Comparison of ENCODE assay signal across 17 cellular contexts in genomic region chr7:235576-236395, GRCh38. TPM values are rescaled to one million over a fixed set of nuclear protein-coding genes. Genes with fewer than 3 reads are reported as not detected.
DNase-seq lines count a peak whose midpoint lies in the region; TF ChIP-seq lines count a peak whose summit lies in the region.
"Had no signal": no experiment of that assay in that cellular context is flagged by ENCODE, and none has a peak within 500 bp of the region (broad histone marks: within the 10 kb centered on the region; RNA-seq: fewer than 3 reads in every experiment).

No MANE protein-coding gene starts in this region.

- no peak overlapping the region for H3K4me3 ChIP-seq in mammary epithelial cell (replicated peaks in 1 of 3; ENCODE audit: insufficient read depth in 1 of 3, low read depth in 2 of 3, low read length in 3 of 3)
- no peak overlapping the region for H3K4me3 ChIP-seq in hepatocyte
- no peak overlapping the region for H3K4me3 ChIP-seq in vagina
- H3K4me3 ChIP-seq: GM23338, SJCRH30 had no signal

- no TSS peak for BruUV-seq in mammary epithelial cell (replicated peaks; lab: Mats Ljungman, UMichigan)

- H3K36me3 Mint-ChIP-seq in progenitor cell of endocrine pancreas (ENCODE audit: insufficient read depth): peaks cover 2% of the 10 kb centered on the region

- no peak overlapping the region for H3K4me3 Mint-ChIP-seq in progenitor cell of endocrine pancreas (ENCODE audit: low read depth)
- H3K4me3 Mint-ChIP-seq: central memory CD8-positive, alpha-beta T cell; GM23338 had no signal

- H3K36me3 ChIP-seq in mammary epithelial cell (ENCODE audit: insufficient read depth, low read length) (no peaks in the 10 kb centered on the region), hepatocyte (replicated peaks; ENCODE audit: insufficient read depth, low read depth) (no peaks in the 10 kb centered on the region), vagina (no peaks in the 10 kb centered on the region)
- H3K36me3 ChIP-seq: SJCRH30 had no signal

- DNase-seq in T47D (ENCODE audit: low read depth in 1 of 2, low spot score in 1 of 2) (peak; percentile 59 to 98), mammary epithelial cell (no peak), hepatocyte (ENCODE audit: low spot score) (no peak), progenitor cell of endocrine pancreas (ENCODE audit: low spot score, unreplicated experiment) (no peak), vagina (ENCODE audit: extremely low spot score in 2 of 2) (no peak), SK-N-DZ (ENCODE audit: low spot score) (no peak)
- no peak for DNase-seq in stimulated activated CD4-positive, alpha-beta T cell treated with anti-CD3 and anti-CD28 coated beads, Interleukin-12 subunit alpha, Interleukin-12 subunit beta, amount 100 ng/mL, for 4 hours
- no peak for DNase-seq in activated CD4-positive, CD25-positive, alpha-beta regulatory T cell (lab: John Stamatoyannopoulos, UW)
- DNase-seq: GDM1; NCI-H1694; NCI-H748 treated with DMSO at 0.1 percent for 48 hours; stimulated activated naive CD4-positive, alpha-beta T cell had no signal

- H2AFZ ChIP-seq in mammary epithelial cell (ENCODE audit: low read depth, low read length) (no peak overlapping the region), hepatocyte (no peak overlapping the region)
- H2AFZ ChIP-seq: GM23338 had no signal

- H3K9me2 ChIP-seq in hepatocyte (replicated peaks; ENCODE audit: insufficient read depth): no peaks in the 10 kb centered on the region

- H3K4me1 ChIP-seq in mammary epithelial cell (ENCODE audit: insufficient read depth, low read length) (peaks cover 23% of the 10 kb centered on the region), hepatocyte (ENCODE audit: insufficient read depth) (peaks cover 28% of the 10 kb centered on the region), vagina (peaks cover 47% of the 10 kb centered on the region)

- no peaks in the 10 kb centered on the region for H3K9me3 Mint-ChIP-seq in progenitor cell of endocrine pancreas (ENCODE audit: low read depth)
- H3K9me3 Mint-ChIP-seq: central memory CD8-positive, alpha-beta T cell had no signal

- dilution Hi-C loops in mammary epithelial cell (cut with HindIII; ENCODE audit: low sequenced_read_pairs): no loop called here

- H3K27me3 Mint-ChIP-seq in progenitor cell of endocrine pancreas: no peaks in the 10 kb centered on the region

- TF ChIP-seq CTCF in mammary epithelial cell (conservative IDR thresholded peaks at IDR 0.05 in 1 of 2, IDR thresholded peaks at IDR 0.05 in 1 of 2; ENCODE audit: extremely low read depth in 1 of 2, insufficient read depth in 1 of 2, low read depth in 1 of 2, low read length in 2 of 2) (no peak), hepatocyte (IDR thresholded peaks at IDR 0.05; ENCODE audit: poor library complexity) (no peak), progenitor cell of endocrine pancreas (IDR thresholded peaks at IDR 0.05; ENCODE audit: unreplicated experiment) (no peak), vagina (IDR thresholded peaks at IDR 0.05) (no peak)

- H3K27me3 ChIP-seq in mammary epithelial cell (ENCODE audit: insufficient read depth, low read length) (no peaks in the 10 kb centered on the region), hepatocyte (no peaks in the 10 kb centered on the region), vagina (no peaks in the 10 kb centered on the region)
- H3K27me3 ChIP-seq: SJCRH30 had no signal

- H3K27ac Mint-ChIP-seq in progenitor cell of endocrine pancreas: peak overlapping the region; percentile 57
- H3K27ac Mint-ChIP-seq: GM23338 had no signal

- no peak overlapping the region for H3K9ac ChIP-seq in mammary epithelial cell (ENCODE audit: insufficient read depth, low read length)

- TF ChIP-seq POLR2A in vagina (IDR thresholded peaks at IDR 0.05): no peak

- in situ Hi-C loops in T47D (cut with HindIII; ENCODE audit: low pct_unique_long_range_greater_than_20kb, low sequenced_read_pairs) (no loop called here), mammary epithelial cell (cut with MboI; ENCODE audit: low sequenced_read_pairs in 2 of 2) (no loop called here)

- no peaks in the 10 kb centered on the region for H3K9me3 ChIP-seq in mammary epithelial cell (replicated peaks; ENCODE audit: insufficient read depth, low read length)
- no peaks in the 10 kb centered on the region for H3K9me3 ChIP-seq in hepatocyte (ENCODE audit: low read depth)
- no peaks in the 10 kb centered on the region for H3K9me3 ChIP-seq in vagina
- H3K9me3 ChIP-seq: SJCRH30 had no signal

- WGBS in mammary epithelial cell (ENCODE audit: low coverage, missing lambda C conversion rate): 80% methylated on average over 25 of the region's 34 CpGs
- WGBS in hepatocyte (ENCODE audit: low lambda C conversion rate, missing lambda C conversion rate): 85% methylated on average over 34 of the region's 34 CpGs

- H3K27ac ChIP-seq in mammary epithelial cell (ENCODE audit: insufficient read depth, low read depth, low read length) (no peak overlapping the region), hepatocyte (peak overlapping the region; percentile 76), vagina (peak overlapping the region; percentile 82)
- H3K27ac ChIP-seq: 22Rv1, SJCRH30 had no signal

- intact Hi-C loops in mammary epithelial cell (cut with micrococcal nuclease) (no loop called here), vagina (cut with DNase I) (loop anchor here (5.0 kb wide), 1 partner anchor 43 kb away; the partner anchor contains the start of gene FAM20C)

- CTCF ChIA-PET in mammary epithelial cell (lab: Charles Lee; ENCODE audit: low non-redundant PET): no interaction called here

- no peaks in the 10 kb centered on the region for H4K20me1 ChIP-seq in mammary epithelial cell (ENCODE audit: insufficient read depth, low read length)
- peaks cover 17% of the 10 kb centered on the region for H4K20me1 ChIP-seq in hepatocyte (ENCODE audit: insufficient read depth, poor library complexity, severe bottlenecking)

- H3K4me1 Mint-ChIP-seq in progenitor cell of endocrine pancreas (ENCODE audit: low read depth): peaks cover 7% of the 10 kb centered on the region

- no peak overlapping the region for H3K4me2 ChIP-seq in mammary epithelial cell (ENCODE audit: insufficient read depth, low read depth, low read length)
- peak overlapping the region; percentile 38 for H3K4me2 ChIP-seq in hepatocyte
- H3K4me2 ChIP-seq: GM23338 had no signal

- H3K79me2 ChIP-seq in mammary epithelial cell (ENCODE audit: insufficient read depth, low read length): peaks cover 73% of the 10 kb centered on the region
- peaks cover 18% of the 10 kb centered on the region for H3K79me2 ChIP-seq in hepatocyte

RNA-seq across cellular contexts. Expression of gene FAM20C, which starts 43.4 kb away (rescaled TPM):
- total RNA-seq in mammary epithelial cell: 10 to 100 TPM; 37.0 to 48.5 TPM
- 30.6 TPM for polyA plus RNA-seq in mammary epithelial cell
- 6.7 TPM for polyA minus RNA-seq in mammary epithelial cell
- 42.5 and 47.8 TPM in 2 replicates for total RNA-seq in hepatocyte
- 24.4 and 26.2 TPM in 2 replicates for polyA plus RNA-seq in hepatocyte
- 32.9 and 33.3 TPM in 2 replicates for total RNA-seq in progenitor cell of endocrine pancreas
- 22.1 TPM for total RNA-seq in vagina
- polyA plus RNA-seq in SK-N-DZ (2014; cell fraction: cytosol; rRNA removed): 12.9 and 14.3 TPM in 2 replicates
- polyA plus RNA-seq in SK-N-DZ (2014; cell fraction: nucleus; rRNA removed): 17.7 and 19.5 TPM in 2 replicates

RNA-seq across cellular contexts. Expression of gene FOXL3, which starts 54.2 kb away (rescaled TPM):
- not detected for total RNA-seq in mammary epithelial cell
- polyA plus RNA-seq in mammary epithelial cell: not detected
- not detected for polyA minus RNA-seq in mammary epithelial cell
- not detected in 2 replicates for total RNA-seq in hepatocyte
- polyA plus RNA-seq in hepatocyte: not detected in 2 replicates
- total RNA-seq in progenitor cell of endocrine pancreas: not detected in 2 replicates
- total RNA-seq in vagina: not detected
- not detected in 2 replicates for polyA plus RNA-seq in SK-N-DZ (2014; cell fraction: cytosol; rRNA removed)
- polyA plus RNA-seq in SK-N-DZ (2014; cell fraction: nucleus; rRNA removed): not detected in 2 replicates
- total RNA-seq: GM23338, pulmonary artery endothelial cell, SJCRH30 had no signal
- polyA plus RNA-seq: GM23338 had no signal

Comparison
In these comparisons a context has a peak if more than half of its experiments do, and no peak if none do; other contexts are left out.
1. DNase-seq: peak in T47D (2 of 2); none in mammary epithelial cell (single experiment), hepatocyte (single experiment), progenitor cell of endocrine pancreas (single experiment), vagina (0 of 2), stimulated activated CD4-positive, alpha-beta T cell treated with anti-CD3 and anti-CD28 coated beads, Interleukin-12 subunit alpha, Interleukin-12 subunit beta, amount 100 ng/mL, for 4 hours (single experiment), SK-N-DZ (single experiment) and activated CD4-positive, CD25-positive, alpha-beta regulatory T cell (0 of 4).